Comparison of ENCODE assay signal across 17 cellular contexts in genomic region chr1:101039245-101039644, GRCh38. TPM values are rescaled to one million over a fixed set of nuclear protein-coding genes. Genes with fewer than 3 reads are reported as not detected.
DNase-seq lines count a peak whose midpoint lies in the region; ATAC-seq and TF ChIP-seq lines count a peak whose summit lies in the region.
"Had no signal": no experiment of that assay in that cellular context is flagged by ENCODE, and none has a peak within 500 bp of the region (broad histone marks: within the 10 kb centered on the region; RNA-seq: fewer than 3 reads in every experiment).

No MANE protein-coding gene starts in this region.

- H3K27me3 ChIP-seq in SK-N-SH (ENCODE audit: insufficient read depth): no peaks in the 10 kb centered on the region
- H3K27me3 ChIP-seq in sigmoid colon: no peaks in the 10 kb centered on the region
- H3K27me3 ChIP-seq in CD8-positive, alpha-beta T cell (ENCODE audit: insufficient read depth, low read length): no peaks in the 10 kb centered on the region

- 0 out of 2 replicates have a peak, but pooled peaks cover 6% of the 10 kb centered on the region for H3K79me2 ChIP-seq in SK-N-SH (ENCODE audit: insufficient read depth)

- H3K9me3 Mint-ChIP-seq in CD8-positive, alpha-beta T cell: peaks cover 7% of the 10 kb centered on the region

- H3K27ac Mint-ChIP-seq in CD8-positive, alpha-beta T cell: no peak overlapping the region
- H3K27ac Mint-ChIP-seq: HFFc6 had no signal

- H3K9me3 ChIP-seq in SK-N-SH (0 out of 2 replicates have a peak, but pooled peaks cover 5% of the 10 kb centered on the region), sigmoid colon (peaks cover 0 to 11% (median 0%) of the 10 kb centered on the region in 4 donors)
- H3K9me3 ChIP-seq in CD8-positive, alpha-beta T cell (ENCODE audit: low read length): peaks cover 4% of the 10 kb centered on the region

- no peaks in the 10 kb centered on the region for H4K20me1 ChIP-seq in SK-N-SH (ENCODE audit: insufficient read depth)

- no peaks in the 10 kb centered on the region for H3K9me2 ChIP-seq in SK-N-SH

- CTCF ChIA-PET in SK-N-SH (lab: Yijun Ruan, JAX): no interaction called here
- CTCF ChIA-PET in CD8-positive, alpha-beta T cell (lab: Charles Lee): no interaction called here

- DNase-seq in EH (ENCODE audit: low read depth): peak; percentile 49
- no peak for DNase-seq in SK-N-SH
- peak; percentile 44 for DNase-seq in choroid plexus epithelial cell (ENCODE audit: low read depth)
- DNase-seq in kidney tubule cell (ENCODE audit: low spot score): peak; percentile 12
- no peak for DNase-seq in sigmoid colon
- no peak for DNase-seq in DMS153 (lab: John Stamatoyannopoulos, UW)
- DNase-seq in CD8-positive, alpha-beta T cell: no peak
- no peak for DNase-seq in posterior cingulate gyrus
- DNase-seq: C1 segment of cervical spinal cord, HFFc6, KBM-7, NCI-H1092 treated with DMSO at 0.1 percent for 48 hours, NCI-H1694, NCI-H748 treated with DMSO at 0.1 percent for 48 hours, PC-9 had no signal

- H3K4me3 ChIP-seq in SK-N-SH (ENCODE audit: low read depth in 2 of 2, low read length in 1 of 2) (no peak overlapping the region), choroid plexus epithelial cell (ENCODE audit: low read depth, low read length) (no peak overlapping the region), sigmoid colon (no peak overlapping the region)
- no peak overlapping the region for H3K4me3 ChIP-seq in CD8-positive, alpha-beta T cell (ENCODE audit: low read depth, low read length)
- H3K4me3 ChIP-seq: GM12878, PC-9 had no signal

- TF ChIP-seq POLR2A in sigmoid colon (IDR thresholded peaks at IDR 0.05): no peak

- H3K36me3 Mint-ChIP-seq in CD8-positive, alpha-beta T cell: peaks cover 30% of the 10 kb centered on the region

- H3K4me1 Mint-ChIP-seq in CD8-positive, alpha-beta T cell (ENCODE audit: low read depth): peaks cover 39% of the 10 kb centered on the region

- no peak for TF ChIP-seq RAD21 in SK-N-SH (IDR thresholded peaks at IDR 0.05; ENCODE audit: low read length)

- H3K4me3 Mint-ChIP-seq in CD8-positive, alpha-beta T cell: no peak overlapping the region
- H3K4me3 Mint-ChIP-seq: HFFc6 had no signal

- no peak overlapping the region for H3K9ac ChIP-seq in SK-N-SH

- WGBS in SK-N-SH (ENCODE audit: low lambda C conversion rate): 88% methylated on average over 1 of the region's 1 CpG
- 96 to 97% methylated on average over 1 of the region's 1 CpG for WGBS in sigmoid colon, 2 donors

- peaks cover 9% of the 10 kb centered on the region for H3F3A ChIP-seq in SK-N-SH (replicated peaks; ENCODE audit: insufficient read depth)

- H3K27ac ChIP-seq in SK-N-SH (ENCODE audit: low read depth in 2 of 2, low read length in 1 of 2) (no peak overlapping the region), sigmoid colon (peak overlapping the region in 1 of 4 donors; percentile 33)
- H3K27ac ChIP-seq in CD8-positive, alpha-beta T cell (ENCODE audit: low read depth, low read length): no peak overlapping the region
- H3K27ac ChIP-seq: HL-60, PC-9 had no signal

- H3K4me1 ChIP-seq in SK-N-SH (ENCODE audit: control insufficient read depth in 1 of 2, insufficient read depth in 2 of 2, low read depth in 1 of 2, low read length in 1 of 2) (no peaks in the 10 kb centered on the region), sigmoid colon (peaks cover 0 to 13% (median 0%) of the 10 kb centered on the region in 4 donors)
- peaks cover 11% of the 10 kb centered on the region for H3K4me1 ChIP-seq in CD8-positive, alpha-beta T cell (ENCODE audit: insufficient read depth, low read length)

- H3K27me3 Mint-ChIP-seq in CD8-positive, alpha-beta T cell (ENCODE audit: low read depth): no peaks in the 10 kb centered on the region

- POLR2A ChIA-PET in SK-N-SH (lab: Yijun Ruan, JAX): no interaction called here
- POLR2A ChIA-PET in CD8-positive, alpha-beta T cell (lab: Charles Lee): no interaction called here

- TF ChIP-seq CTCF in SK-N-SH (IDR thresholded peaks at IDR 0.05) (no peak), choroid plexus epithelial cell (conservative IDR thresholded peaks at IDR 0.05; ENCODE audit: low read depth, low read length) (no peak), sigmoid colon (IDR thresholded peaks at IDR 0.05) (no peak)
- TF ChIP-seq CTCF in CD8-positive, alpha-beta T cell (IDR thresholded peaks at IDR 0.05): no peak

- no peak for TF ChIP-seq EP300 in SK-N-SH (IDR thresholded peaks at IDR 0.05; ENCODE audit: borderline replicate concordance in 1 of 2, low read depth in 1 of 2, low read length in 1 of 2)
- no peak for TF ChIP-seq EP300 in sigmoid colon (IDR thresholded peaks at IDR 0.05)

- no peak overlapping the region for H3K4me2 ChIP-seq in SK-N-SH
- H3K4me2 ChIP-seq: PC-9 had no signal

- intact Hi-C loops in sigmoid colon (cut with DNase I) (no loop called here), posterior cingulate gyrus (cut with DNase I) (no loop called here)
- intact Hi-C loops in CD8-positive, alpha-beta T cell (cut with DNase I, micrococcal nuclease): no loop called here

- H3K36me3 ChIP-seq in SK-N-SH (replicated peaks in 1 of 2; ENCODE audit: control insufficient read depth in 1 of 2, insufficient read depth in 2 of 2, low read length in 1 of 2) (peaks cover 4% of the 10 kb centered on the region in 2 experiments), sigmoid colon (no peaks in the 10 kb centered on the region)
- peaks cover 4% of the 10 kb centered on the region for H3K36me3 ChIP-seq in CD8-positive, alpha-beta T cell (ENCODE audit: insufficient read depth, low read length)

- no peak for ATAC-seq in CD8-positive, alpha-beta T cell
- ATAC-seq: GM12878 had no signal

- no peak overlapping the region for H2AFZ ChIP-seq in SK-N-SH (ENCODE audit: low read depth)
- H2AFZ ChIP-seq: PC-9 had no signal

TF ChIP-seq in SK-N-SH, 30 proteins besides CTCF, POLR2A, EP300 and RAD21:
- no peak for TF ChIP-seq MAX (IDR thresholded peaks at IDR 0.05; ENCODE audit: low read depth)
- TF ChIP-seq NRF1 (IDR thresholded peaks at IDR 0.05; ENCODE audit: low read depth, low read length): no peak
- TF ChIP-seq MEF2A (IDR thresholded peaks at IDR 0.05; ENCODE audit: borderline replicate concordance, low read depth): no peak
- TF ChIP-seq, protein P1, sequence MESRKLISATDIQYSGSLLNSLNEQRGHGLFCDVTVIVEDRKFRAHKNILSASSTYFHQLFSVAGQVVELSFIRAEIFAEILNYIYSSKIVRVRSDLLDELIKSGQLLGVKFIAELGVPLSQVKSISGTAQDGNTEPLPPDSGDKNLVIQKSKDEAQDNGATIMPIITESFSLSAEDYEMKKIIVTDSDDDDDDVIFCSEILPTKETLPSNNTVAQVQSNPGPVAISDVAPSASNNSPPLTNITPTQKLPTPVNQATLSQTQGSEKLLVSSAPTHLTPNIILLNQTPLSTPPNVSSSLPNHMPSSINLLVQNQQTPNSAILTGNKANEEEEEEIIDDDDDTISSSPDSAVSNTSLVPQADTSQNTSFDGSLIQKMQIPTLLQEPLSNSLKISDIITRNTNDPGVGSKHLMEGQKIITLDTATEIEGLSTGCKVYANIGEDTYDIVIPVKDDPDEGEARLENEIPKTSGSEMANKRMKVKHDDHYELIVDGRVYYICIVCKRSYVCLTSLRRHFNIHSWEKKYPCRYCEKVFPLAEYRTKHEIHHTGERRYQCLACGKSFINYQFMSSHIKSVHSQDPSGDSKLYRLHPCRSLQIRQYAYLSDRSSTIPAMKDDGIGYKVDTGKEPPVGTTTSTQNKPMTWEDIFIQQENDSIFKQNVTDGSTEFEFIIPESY (IDR thresholded peaks at IDR 0.05; ENCODE audit: borderline replicate concordance, low read depth): no peak
- no peak for TF ChIP-seq POLR2AphosphoS5 (IDR thresholded peaks at IDR 0.05; ENCODE audit: low read depth, low read length)
- TF ChIP-seq, protein P2, sequence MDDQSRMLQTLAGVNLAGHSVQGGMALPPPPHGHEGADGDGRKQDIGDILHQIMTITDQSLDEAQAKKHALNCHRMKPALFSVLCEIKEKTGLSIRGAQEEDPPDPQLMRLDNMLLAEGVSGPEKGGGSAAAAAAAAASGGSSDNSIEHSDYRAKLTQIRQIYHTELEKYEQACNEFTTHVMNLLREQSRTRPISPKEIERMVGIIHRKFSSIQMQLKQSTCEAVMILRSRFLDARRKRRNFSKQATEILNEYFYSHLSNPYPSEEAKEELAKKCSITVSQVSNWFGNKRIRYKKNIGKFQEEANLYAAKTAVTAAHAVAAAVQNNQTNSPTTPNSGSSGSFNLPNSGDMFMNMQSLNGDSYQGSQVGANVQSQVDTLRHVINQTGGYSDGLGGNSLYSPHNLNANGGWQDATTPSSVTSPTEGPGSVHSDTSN (IDR thresholded peaks at IDR 0.05): peak; percentile 41
- TF ChIP-seq JUND (IDR thresholded peaks at IDR 0.05): no peak
- no peak for TF ChIP-seq EZH2phosphoT487 (IDR thresholded peaks at IDR 0.05; ENCODE audit: borderline replicate concordance, low read depth)
- no peak for TF ChIP-seq ELF1 (IDR thresholded peaks at IDR 0.05)
- TF ChIP-seq TCF12 (IDR thresholded peaks at IDR 0.05): peak; percentile 30
- TF ChIP-seq FOSL2 (IDR thresholded peaks at IDR 0.05; ENCODE audit: borderline replicate concordance, low read depth): peak; percentile 34; the same call in 1 of the 2 replicates
- no peak for TF ChIP-seq GABPA (IDR thresholded peaks at IDR 0.05; ENCODE audit: low read depth)
- TF ChIP-seq FOXM1 (IDR thresholded peaks at IDR 0.05; ENCODE audit: low read depth): no peak
- no peak for TF ChIP-seq IRF3 (IDR thresholded peaks at IDR 0.05; ENCODE audit: low read depth, low read length)

RNA-seq across cellular contexts. Expression of gene DPH5, which starts 13.7 kb away (rescaled TPM):
- polyA plus RNA-seq in SK-N-SH (2012; rRNA removed) (36.6 and 50.2 TPM in 2 replicates), sigmoid colon (10 to 100 TPM; 23.1 to 31.0 (median 28.2) TPM)
- polyA plus RNA-seq in SK-N-SH (2012; cell fraction: cytosol; rRNA removed): 59.0 and 66.6 TPM in 2 replicates
- polyA plus RNA-seq in SK-N-SH (2012; cell fraction: nucleus; rRNA removed): 19.0 and 31.1 TPM in 2 replicates
- total RNA-seq in sigmoid colon: 10 to 100 TPM; 24.5 to 38.5 (median 33.7) TPM
- total RNA-seq in CD8-positive, alpha-beta T cell: 10 to 100 TPM; 32.1 to 40.7 TPM

Comparison
In these comparisons a context has a peak if more than half of its experiments do, and no peak if none do; other contexts are left out.
1. DNase-seq: peak in EH (single experiment), choroid plexus epithelial cell (single experiment) and kidney tubule cell (single experiment); none in SK-N-SH (single experiment), sigmoid colon (single experiment), DMS153 (single experiment), CD8-positive, alpha-beta T cell (0 of 7) and posterior cingulate gyrus (0 of 10).